ENCODE assay signal across 30 cellular contexts in genomic region chr1:196659471-196659870, GRCh38. TPM values are rescaled to one million over a fixed set of nuclear protein-coding genes. Genes with fewer than 3 reads are reported as not detected.
DNase-seq lines count a peak whose midpoint lies in the region; ATAC-seq and TF ChIP-seq lines count a peak whose summit lies in the region.
"Had no signal": no experiment of that assay in that cellular context is flagged by ENCODE, and none has a peak within 500 bp of the region (broad histone marks: within the 10 kb centered on the region; RNA-seq: fewer than 3 reads in every experiment).

No MANE protein-coding gene starts in this region.

- H3K4me1 Mint-ChIP-seq in MCF 10A (ENCODE audit: insufficient read depth, unreplicated experiment): peaks cover 36% of the 10 kb centered on the region
- H3K4me1 Mint-ChIP-seq in natural killer cell treated with Interleukin-12 subunit alpha and Interleukin-12 subunit beta and Interleukin-15 and Interleukin-18, amount 100 ng/mL, for 72 hours (ENCODE audit: low read depth in 2 of 2): no peaks in the 10 kb centered on the region

- no peaks in the 10 kb centered on the region for H3K27me3 Mint-ChIP-seq in MCF 10A (ENCODE audit: insufficient read depth, unreplicated experiment)
- no peaks in the 10 kb centered on the region for H3K27me3 Mint-ChIP-seq in natural killer cell treated with Interleukin-12 subunit alpha and Interleukin-12 subunit beta and Interleukin-15 and Interleukin-18, amount 100 ng/mL, for 72 hours
- H3K27me3 Mint-ChIP-seq: activated naive CD8-positive, alpha-beta T cell treated with anti-CD3 and anti-CD28 coated beads for 36 hours; progenitor cell of endocrine pancreas had no signal

- intact Hi-C loops in MCF 10A (cut with micrococcal nuclease) (no loop called here), mammary epithelial cell (cut with micrococcal nuclease) (no loop called here), PC-9 (cut with micrococcal nuclease; ENCODE audit: unreplicated experiment) (no loop called here), sciatic nerve (cut with DNase I) (no loop called here)

- POLR2A ChIA-PET in MCF 10A (lab: Yijun Ruan, JAX): interaction anchor here (1.0 kb wide), 2 partner anchors 302 to 312 kb away, joined by 3 read pairs; no protein-coding TSS in a partner anchor
- POLR2A ChIA-PET in PC-9 (lab: Charles Lee; ENCODE audit: unreplicated experiment): no interaction called here

- peak; percentile 52 for ATAC-seq in sciatic nerve
- no peak for ATAC-seq in natural killer cell treated with Interleukin-12 subunit alpha and Interleukin-12 subunit beta and Interleukin-15 and Interleukin-18, amount 100 ng/mL, for 72 hours
- ATAC-seq: CD8-positive, alpha-beta T cell; left colon; Panc1 had no signal

- dilution Hi-C loops in mammary epithelial cell (cut with HindIII; ENCODE audit: low sequenced_read_pairs): loop anchor here (25.0 kb wide), 1 partner anchor 472 kb away; no protein-coding TSS in a partner anchor

- DNase-seq in MCF 10A (ENCODE audit: unreplicated experiment) (no peak), mammary epithelial cell (no peak), PC-9 (no peak), fibroblast of peridontal ligament (ENCODE audit: extremely low read depth) (peak; percentile 29), sciatic nerve (ENCODE audit: low spot score) (no peak), DMS79 (lab: John Stamatoyannopoulos, UW) (no peak), Kasumi-1 (lab: John Stamatoyannopoulos, UW) (no peak)
- no peak for DNase-seq in natural killer cell treated with Interleukin-12 subunit alpha and Interleukin-12 subunit beta and Interleukin-15 and Interleukin-18, amount 100 ng/mL, for 72 hours (ENCODE audit: low spot score)
- DNase-seq: activated CD4-positive, alpha-beta T cell treated with anti-CD3 and anti-CD28 coated beads for 48 hours; activated effector memory CD4-positive, alpha-beta T cell treated with anti-CD3 and anti-CD28 coated beads, Interleukin-2, amount 50 U/mL, for 16 hours; activated naive CD8-positive, alpha-beta T cell treated with anti-CD3 and anti-CD28 coated beads for 36 hours; aorta; CD8-positive, alpha-beta T cell; effector CD4-positive, alpha-beta T cell; H9; hypothalamus; left colon; NCI-H1105 treated with DMSO at 0.1 percent for 48 hours; NCI-H187 treated with DMSO at 0.1 percent for 48 hours; NCI-H2171 treated with DMSO at 0.1 percent for 48 hours; NCI-H510A; SHP77 treated with DMSO at 0.1 percent for 48 hours; sigmoid colon; stimulated activated CD4-positive, alpha-beta T cell treated with anti-CD3 and anti-CD28 coated beads, Interleukin-12 subunit alpha, Interleukin-12 subunit beta, amount 100 ng/mL, for 4 hours; stimulated activated CD4-positive, alpha-beta T cell treated with anti-CD3 and anti-CD28 coated beads, Interleukin-2, amount 100 ng/mL, for 48 hours; stomach; thyroid gland had no signal

- no peaks in the 10 kb centered on the region for H3K36me3 Mint-ChIP-seq in MCF 10A (ENCODE audit: insufficient read depth, unreplicated experiment)
- H3K36me3 Mint-ChIP-seq in natural killer cell treated with Interleukin-12 subunit alpha and Interleukin-12 subunit beta and Interleukin-15 and Interleukin-18, amount 100 ng/mL, for 72 hours: no peaks in the 10 kb centered on the region
- H3K36me3 Mint-ChIP-seq: activated naive CD8-positive, alpha-beta T cell treated with anti-CD3 and anti-CD28 coated beads for 36 hours; CD8-positive, alpha-beta T cell; mesothelial cell of epicardium had no signal

- CTCF ChIA-PET in MCF 10A (lab: Yijun Ruan, JAX): interaction anchor here (0.5 to 5.6 kb wide), 16 partner anchors 134 to 511 kb away, joined by 3 to 51 read pairs (median 3); no protein-coding TSS in a partner anchor
- CTCF ChIA-PET in mammary epithelial cell (lab: Charles Lee; ENCODE audit: low non-redundant PET): interaction anchor here (0.6 kb wide), 1 partner anchor 10 kb away, joined by 3 read pairs; no protein-coding TSS in a partner anchor
- CTCF ChIA-PET in PC-9 (lab: Charles Lee): no interaction called here

- no peaks in the 10 kb centered on the region for H3K9me3 ChIP-seq in mammary epithelial cell (replicated peaks; ENCODE audit: insufficient read depth, low read length)
- H3K9me3 ChIP-seq in PC-9 (ENCODE audit: insufficient read depth, low read depth): no peaks in the 10 kb centered on the region
- H3K9me3 ChIP-seq: sigmoid colon, stomach, thyroid gland had no signal

- 100% methylated on average over 1 of the region's 1 CpG for WGBS in mammary epithelial cell (ENCODE audit: low coverage, missing lambda C conversion rate)

- no peaks in the 10 kb centered on the region for H3K4me1 ChIP-seq in mammary epithelial cell (ENCODE audit: insufficient read depth, low read length)
- no peaks in the 10 kb centered on the region for H3K4me1 ChIP-seq in PC-9 (replicated peaks; ENCODE audit: insufficient read depth)
- H3K4me1 ChIP-seq: stomach had no signal

- no peak overlapping the region for H3K9ac ChIP-seq in mammary epithelial cell (ENCODE audit: insufficient read depth, low read length)

- no peak overlapping the region for H3K4me3 Mint-ChIP-seq in MCF 10A (ENCODE audit: unreplicated experiment)
- no peak overlapping the region for H3K4me3 Mint-ChIP-seq in natural killer cell treated with Interleukin-12 subunit alpha and Interleukin-12 subunit beta and Interleukin-15 and Interleukin-18, amount 100 ng/mL, for 72 hours
- H3K4me3 Mint-ChIP-seq: activated naive CD8-positive, alpha-beta T cell treated with anti-CD3 and anti-CD28 coated beads for 36 hours; CD8-positive, alpha-beta T cell; H9; mesothelial cell of epicardium had no signal

- in situ Hi-C loops in mammary epithelial cell (cut with MboI; ENCODE audit: low sequenced_read_pairs in 2 of 2): loop anchor here (25.0 kb wide), 1 partner anchor 322 kb away; no protein-coding TSS in a partner anchor

- H4K20me1 ChIP-seq in mammary epithelial cell (ENCODE audit: insufficient read depth, low read length) (no peaks in the 10 kb centered on the region), PC-9 (ENCODE audit: insufficient read depth) (no peaks in the 10 kb centered on the region)

- no peak overlapping the region for H3K4me2 ChIP-seq in mammary epithelial cell (ENCODE audit: insufficient read depth, low read depth, low read length)
- no peak overlapping the region for H3K4me2 ChIP-seq in PC-9

- no peaks in the 10 kb centered on the region for H3K9me3 Mint-ChIP-seq in MCF 10A (ENCODE audit: unreplicated experiment)
- no peaks in the 10 kb centered on the region for H3K9me3 Mint-ChIP-seq in natural killer cell treated with Interleukin-12 subunit alpha and Interleukin-12 subunit beta and Interleukin-15 and Interleukin-18, amount 100 ng/mL, for 72 hours
- H3K9me3 Mint-ChIP-seq: activated naive CD8-positive, alpha-beta T cell treated with anti-CD3 and anti-CD28 coated beads for 36 hours; CD8-positive, alpha-beta T cell; H9; mesothelial cell of epicardium had no signal

- H3K4me3 ChIP-seq in mammary epithelial cell (replicated peaks in 1 of 3; ENCODE audit: insufficient read depth in 1 of 3, low read depth in 2 of 3, low read length in 3 of 3): no peak overlapping the region
- no peak overlapping the region for H3K4me3 ChIP-seq in PC-9
- H3K4me3 ChIP-seq: sigmoid colon, stomach, thyroid gland had no signal

- peak overlapping the region; percentile 2 for H3K27ac Mint-ChIP-seq in MCF 10A (ENCODE audit: low read depth, unreplicated experiment)
- no peak overlapping the region for H3K27ac Mint-ChIP-seq in natural killer cell treated with Interleukin-12 subunit alpha and Interleukin-12 subunit beta and Interleukin-15 and Interleukin-18, amount 100 ng/mL, for 72 hours
- H3K27ac Mint-ChIP-seq: activated naive CD8-positive, alpha-beta T cell treated with anti-CD3 and anti-CD28 coated beads for 36 hours; CD8-positive, alpha-beta T cell; H9; mesothelial cell of epicardium; progenitor cell of endocrine pancreas had no signal

- H3K79me2 ChIP-seq in mammary epithelial cell (ENCODE audit: insufficient read depth, low read length) (no peaks in the 10 kb centered on the region), PC-9 (ENCODE audit: low read depth) (no peaks in the 10 kb centered on the region)

- H3K27me3 ChIP-seq in mammary epithelial cell (ENCODE audit: insufficient read depth, low read length) (no peaks in the 10 kb centered on the region), PC-9 (ENCODE audit: insufficient read depth, low read depth) (no peaks in the 10 kb centered on the region)
- H3K27me3 ChIP-seq: sigmoid colon, stomach, thyroid gland had no signal

- no peaks in the 10 kb centered on the region for H3K36me3 ChIP-seq in mammary epithelial cell (ENCODE audit: insufficient read depth, low read length)
- no peaks in the 10 kb centered on the region for H3K36me3 ChIP-seq in PC-9 (ENCODE audit: low read depth)
- H3K36me3 ChIP-seq: sigmoid colon, stomach, thyroid gland had no signal

- TF ChIP-seq CTCF in MCF 10A (IDR thresholded peaks at IDR 0.05; ENCODE audit: unreplicated experiment) (no peak), mammary epithelial cell (conservative IDR thresholded peaks at IDR 0.05 in 1 of 2, IDR thresholded peaks at IDR 0.05 in 1 of 2; ENCODE audit: extremely low read depth in 1 of 2, insufficient read depth in 1 of 2, low read depth in 1 of 2, low read length in 2 of 2) (no peak), PC-9 (conservative IDR thresholded peaks at IDR 0.05) (no peak)

- H3K9me2 ChIP-seq in PC-9 (ENCODE audit: insufficient read depth): no peaks in the 10 kb centered on the region

- H2AFZ ChIP-seq in mammary epithelial cell (ENCODE audit: low read depth, low read length): no peak overlapping the region
- H2AFZ ChIP-seq in PC-9: peak overlapping the region; percentile 33; the same call in 1 of the 2 replicates

- BruUV-seq in MCF 10A (replicated peaks; lab: Mats Ljungman, UMichigan) (no TSS peak), mammary epithelial cell (replicated peaks; lab: Mats Ljungman, UMichigan) (no TSS peak), PC-9 (replicated peaks; lab: Mats Ljungman, UMichigan) (no TSS peak)

- H3K27ac ChIP-seq in mammary epithelial cell (ENCODE audit: insufficient read depth, low read depth, low read length) (no peak overlapping the region), PC-9 (no peak overlapping the region)
- H3K27ac ChIP-seq: sigmoid colon, thyroid gland had no signal

- no peaks in the 10 kb centered on the region for H3F3A ChIP-seq in PC-9 (ENCODE audit: insufficient read depth, low read depth)

RNA-seq across cellular contexts. Expression of gene CFH, which starts 7.6 kb away (rescaled TPM):
- total RNA-seq in MCF 10A (2022) (21.3 and 31.6 TPM in 2 replicates), mammary epithelial cell (1 to 10 TPM; 2.0 to 4.0 TPM), PC-9 (2021) (3.8 and 4.0 TPM in 2 replicates), sciatic nerve (299 TPM)
- polyA plus RNA-seq in mammary epithelial cell: 1.3 TPM
- not detected for polyA minus RNA-seq in mammary epithelial cell
- total RNA-seq in natural killer cell treated with Interleukin-12 subunit alpha and Interleukin-12 subunit beta and Interleukin-15 and Interleukin-18, amount 100 ng/mL, for 72 hours: 1 to 10 TPM; 8.8 to 9.4 TPM
- total RNA-seq: H9, progenitor cell of endocrine pancreas had no signal

RNA-seq across cellular contexts. Expression of gene KCNT2, which starts 51.2 kb away (rescaled TPM):
- total RNA-seq in MCF 10A (2022): 1.2 and 1.5 TPM in 2 replicates
- total RNA-seq in mammary epithelial cell: under 1 TPM in 1 of 2 donors, not detected in 1; 0.33 TPM
- polyA plus RNA-seq in mammary epithelial cell: not detected
- polyA minus RNA-seq in mammary epithelial cell: not detected
- total RNA-seq in PC-9 (2021): 0.53 and 0.90 TPM in 2 replicates
- total RNA-seq in sciatic nerve: 10.6 TPM
- total RNA-seq in natural killer cell treated with Interleukin-12 subunit alpha and Interleukin-12 subunit beta and Interleukin-15 and Interleukin-18, amount 100 ng/mL, for 72 hours: not detected
- total RNA-seq: activated naive CD8-positive, alpha-beta T cell treated with anti-CD3 and anti-CD28 coated beads for 36 hours; CD8-positive, alpha-beta T cell had no signal
